15 cellular contexts compared by ENCODE assay signal in genomic region chr11:131656179-131656838, GRCh38.
"Had no signal": no experiment of that assay in that cellular context is flagged by ENCODE, and none has a peak within 500 bp of the region (broad histone marks: within the 10 kb centered on the region; RNA-seq: fewer than 3 reads in every experiment).

No MANE protein-coding gene starts in this region.

- H3K4me3 ChIP-seq: ascending aorta, coronary artery, left lung, uterus had no signal

- DNase-seq: activated CD4-positive, alpha-beta T cell treated with anti-CD3 and anti-CD28 coated beads for 1 hour; activated CD8-positive, alpha-beta memory T cell treated with anti-CD3 and anti-CD28 coated beads, Interleukin-2, amount 50 U/mL, for 4 hours; activated CD8-positive, alpha-beta T cell treated with anti-CD3 and anti-CD28 coated beads for 36 hours; activated naive CD4-positive, alpha-beta T cell; effector memory CD4-positive, alpha-beta T cell; hypothalamus; islet precursor cell; left lung; stimulated activated CD4-positive, alpha-beta T cell treated with anti-CD3 and anti-CD28 coated beads, Interleukin-15, amount 100 ng/mL, for 24 hours; stimulated activated CD4-positive, alpha-beta T cell treated with anti-CD3 and anti-CD28 coated beads, Interleukin-4, amount 100 ng/mL, for 24 hours; SW 1271; uterus had no signal

- H3K36me3 ChIP-seq: ascending aorta, left lung, uterus had no signal

- H3K27ac ChIP-seq: ascending aorta, coronary artery, epithelial cell of prostate, left lung, uterus had no signal

- H3K4me1 ChIP-seq: ascending aorta, left lung, uterus had no signal

- H3K9me3 ChIP-seq: ascending aorta, left lung, uterus had no signal

- H3K27me3 ChIP-seq: ascending aorta, uterus had no signal

- ATAC-seq: activated CD8-positive, alpha-beta T cell treated with anti-CD3 and anti-CD28 coated beads for 36 hours; left lung had no signal
